Comparison of ENCODE assay signal across 17 cellular contexts in the genomic region with DNA sequence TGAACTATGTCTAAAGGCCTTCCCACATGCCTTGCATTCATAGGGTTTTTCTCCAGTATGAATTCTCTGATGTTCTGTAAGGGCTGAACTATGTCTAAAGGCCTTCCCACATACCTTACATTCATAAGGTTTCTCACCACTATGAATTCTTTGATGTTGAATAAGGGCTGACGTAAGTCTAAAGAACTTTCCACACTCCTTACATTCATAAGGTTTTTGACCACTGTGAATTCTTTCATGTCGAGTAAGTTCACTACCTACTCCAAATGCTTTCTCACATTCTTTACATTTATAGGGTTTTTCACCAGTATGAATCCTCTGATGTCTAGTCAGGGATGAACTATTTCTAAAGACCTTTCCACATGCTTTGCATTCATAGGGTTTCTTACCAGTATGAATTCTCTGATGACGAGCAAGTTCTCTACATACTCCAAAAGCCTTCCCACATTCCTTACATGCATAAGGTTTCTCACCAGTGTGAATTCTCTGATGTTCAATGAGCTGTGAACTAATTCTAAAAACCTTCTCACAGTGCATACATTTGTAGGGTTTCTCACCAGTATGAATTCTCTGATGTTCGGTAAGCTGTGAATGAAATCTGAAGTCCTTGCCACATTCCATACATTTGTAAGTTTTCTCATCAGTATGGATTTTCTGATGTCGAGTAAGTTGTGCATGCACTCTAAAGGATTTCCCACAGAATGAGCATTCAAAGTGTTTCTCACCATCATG.
DNase-seq lines count a peak whose midpoint lies in the region; ATAC-seq and TF ChIP-seq lines count a peak whose summit lies in the region.
"Had no signal": no experiment of that assay in that cellular context is flagged by ENCODE, and none has a peak within 500 bp of the region (broad histone marks: within the 10 kb centered on the region; RNA-seq: fewer than 3 reads in every experiment).

No MANE protein-coding gene starts in this region.

- no peak for TF ChIP-seq CTCF in choroid plexus epithelial cell (conservative IDR thresholded peaks at IDR 0.05; ENCODE audit: low read depth, low read length)

- no peaks in the 10 kb centered on the region for H3K4me1 ChIP-seq in muscle layer of duodenum (ENCODE audit: control insufficient read depth in 1 of 2, insufficient read depth in 2 of 2, low read length in 2 of 2)
- H3K4me1 ChIP-seq: gastrocnemius medialis, psoas muscle, upper lobe of left lung had no signal

- H3K4me3 ChIP-seq in choroid plexus epithelial cell (ENCODE audit: low read depth, low read length) (no peak overlapping the region), muscle layer of duodenum (ENCODE audit: low read depth in 1 of 2, low read length in 2 of 2) (peak overlapping the region; percentile 30 to 59)
- H3K4me3 ChIP-seq: PC-9, psoas muscle, upper lobe of left lung had no signal

- no peaks in the 10 kb centered on the region for H3K27me3 ChIP-seq in muscle layer of duodenum (ENCODE audit: low read depth, low read length)
- H3K27me3 ChIP-seq: upper lobe of left lung had no signal

- peaks cover 91 to 92% of the 10 kb centered on the region in 2 donors for H3K9me3 ChIP-seq in muscle layer of duodenum (ENCODE audit: control insufficient read depth in 1 of 2, low read length in 2 of 2)

- peaks cover 41 to 99% of the 10 kb centered on the region in 2 donors for H3K36me3 ChIP-seq in muscle layer of duodenum (ENCODE audit: control insufficient read depth in 1 of 2, insufficient read depth in 2 of 2, low read length in 2 of 2)

- no peak for ATAC-seq in GM19035 (IDR thresholded peaks at IDR 0.05; ENCODE audit: unreplicated experiment)
- ATAC-seq: gastrocnemius medialis, psoas muscle had no signal

- DNase-seq in NCI-H748 (lab: John Stamatoyannopoulos, UW; ENCODE audit: unreplicated experiment) (peak; percentile 34), NCI-H748 treated with DMSO at 0.1 percent for 48 hours (lab: John Stamatoyannopoulos, UW) (no peak), NCI-H69 (lab: John Stamatoyannopoulos, UW) (peak; percentile 11), choroid plexus epithelial cell (ENCODE audit: low read depth) (peak; percentile 21), KG1 (lab: John Stamatoyannopoulos, UW) (no peak)
- no peak for DNase-seq in activated CD4-positive, alpha-beta T cell treated with anti-CD3 and anti-CD28 coated beads, Interleukin-2, amount 50 U/mL, for 48 hours
- DNase-seq: activated CD4-positive, alpha-beta T cell treated with anti-CD3 and anti-CD28 coated beads for 4 hours; amniotic stem cell; gastrocnemius medialis; islet precursor cell; NCI-H187 treated with DMSO at 0.1 percent for 48 hours; psoas muscle; stimulated activated CD4-positive, alpha-beta T cell treated with anti-CD3 and anti-CD28 coated beads, Interleukin-2, amount 100 ng/mL, for 24 hours; upper lobe of left lung had no signal

- no peak overlapping the region for H3K27ac ChIP-seq in muscle layer of duodenum (ENCODE audit: low read length)
- H3K27ac ChIP-seq: gastrocnemius medialis, PC-9, psoas muscle, upper lobe of left lung had no signal

Comparison
In these comparisons a context has a peak if more than half of its experiments do, and no peak if none do; other contexts are left out.
1. DNase-seq: peak in NCI-H748 (single experiment), NCI-H69 (single experiment) and choroid plexus epithelial cell (single experiment); none in NCI-H748 treated with DMSO at 0.1 percent for 48 hours (single experiment), activated CD4-positive, alpha-beta T cell treated with anti-CD3 and anti-CD28 coated beads, Interleukin-2, amount 50 U/mL, for 48 hours (0 of 2) and KG1 (single experiment).